1 cellular context compared by ENCODE assay signal in genomic region chr7:155947051-155947450, GRCh38.
TF ChIP-seq lines count a peak whose summit lies in the region.

No MANE protein-coding gene starts in this region.

TF ChIP-seq in A549, 52 proteins besides CTCF, POLR2A, EP300 and RAD21 (continued from another document):
- no peak for TF ChIP-seq ATOH8 (CRISPR knock-in tag; IDR thresholded peaks at IDR 0.05; ENCODE audit: low read depth)
- no peak for TF ChIP-seq KDM5A (IDR thresholded peaks at IDR 0.05)
- TF ChIP-seq EHF (CRISPR knock-in tag; IDR thresholded peaks at IDR 0.05): no peak
- TF ChIP-seq HEYL (CRISPR knock-in tag; IDR thresholded peaks at IDR 0.05): no peak
- no peak for TF ChIP-seq FOSB (CRISPR knock-in tag; IDR thresholded peaks at IDR 0.05)
- TF ChIP-seq SMC3 (IDR thresholded peaks at IDR 0.05): no peak
- no peak for TF ChIP-seq NPAS2 (CRISPR knock-in tag; IDR thresholded peaks at IDR 0.05; ENCODE audit: borderline replicate concordance)
